11 cellular contexts compared by ENCODE assay signal in the genomic region with DNA sequence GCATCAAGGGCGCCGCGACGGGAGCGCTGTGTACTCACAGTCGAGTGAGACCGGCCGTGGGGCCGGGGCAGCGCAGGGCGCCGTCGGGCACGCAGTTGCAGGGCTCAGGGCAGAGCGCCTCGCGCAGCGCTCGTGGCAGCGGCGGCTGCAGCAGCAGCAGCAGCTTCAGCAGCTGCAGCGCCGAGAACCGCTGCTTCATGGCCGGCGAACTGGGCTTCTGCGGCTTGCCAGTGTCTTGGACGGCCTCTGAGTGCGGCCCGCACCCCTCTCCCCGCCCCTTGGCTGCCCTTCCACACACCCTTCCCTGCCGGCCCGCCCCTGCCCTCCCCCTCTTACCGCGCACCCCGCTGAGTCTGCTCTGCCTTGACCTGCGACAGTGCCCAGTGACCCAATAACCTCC. TPM values are rescaled to one million over a fixed set of nuclear protein-coding genes. Genes with fewer than 3 reads are reported as not detected.
DNase-seq lines count a peak whose midpoint lies in the region; ATAC-seq and TF ChIP-seq lines count a peak whose summit lies in the region.
"Had no signal": no experiment of that assay in that cellular context is flagged by ENCODE, and none has a peak within 500 bp of the region (broad histone marks: within the 10 kb centered on the region; RNA-seq: fewer than 3 reads in every experiment).

Gene LHCGR (minus strand): TSS at position 252 of the 400 bp plus-strand sequence. CDS start 53 bp downstream, at position 199.

- peaks cover 46% of the 10 kb centered on the region for H3K27me3 Mint-ChIP-seq in CD4-positive, alpha-beta T cell

- WGBS in spleen, 5 donors = 7 to 8% (median 8%) methylated on average over 25 to 37 of the region's 37 CpGs

- peaks cover 0 to 36% (median 9%) of the 10 kb centered on the region in 7 donors for H3K27me3 ChIP-seq in spleen (replicated peaks in 1 of 7)
- H3K27me3 ChIP-seq in CD4-positive, alpha-beta T cell (ENCODE audit: control insufficient read depth, insufficient read depth, low read length) = peaks cover 26% of the 10 kb centered on the region

- peak; percentile 37 for ATAC-seq in HG03432 (IDR thresholded peaks at IDR 0.05; ENCODE audit: unreplicated experiment)
- ATAC-seq in CD4-positive, alpha-beta T cell (ENCODE audit: poor library complexity) = no peak

- POLR2A ChIA-PET in CD4-positive, alpha-beta T cell (lab: Charles Lee) = no interaction called here

- intact Hi-C loops in spleen (cut with DNase I; ENCODE audit: low total_unique reads) = no loop called here
- intact Hi-C loops in CD4-positive, alpha-beta T cell (cut with DNase I, micrococcal nuclease) = no loop called here

- no peak for TF ChIP-seq POLR2A in spleen (IDR thresholded peaks at IDR 0.05)

- TF ChIP-seq CTCF in choroid plexus epithelial cell (conservative IDR thresholded peaks at IDR 0.05; ENCODE audit: low read depth, low read length) = no peak
- TF ChIP-seq CTCF in spleen (IDR thresholded peaks at IDR 0.05 in 8 of 11, conservative IDR thresholded peaks at IDR 0.05 in 3 of 11) = no peak
- TF ChIP-seq CTCF in CD4-positive, alpha-beta T cell (IDR thresholded peaks at IDR 0.05) = no peak

- H3K36me3 ChIP-seq in spleen = no peaks in the 10 kb centered on the region

- H3K9me3 ChIP-seq in spleen = peaks cover 0 to 4% (median 0%) of the 10 kb centered on the region in 8 donors
- no peaks in the 10 kb centered on the region for H3K9me3 ChIP-seq in CD4-positive, alpha-beta T cell (ENCODE audit: control insufficient read depth, low read length)

- H3K27ac Mint-ChIP-seq in CD4-positive, alpha-beta T cell = no peak within 1 kb of the TSS
- H3K27ac Mint-ChIP-seq: activated B cell treated with CpG ODN at 0.5 μM for 24 hours; activated naive CD4-positive, alpha-beta T cell treated with anti-CD3 and anti-CD28 coated beads, Interleukin-2, amount 10 ng/mL, durations not matched to agents 7 days and 5 days had no signal

- no peak within 1 kb of the TSS for H3K4me3 Mint-ChIP-seq in CD4-positive, alpha-beta T cell
- H3K4me3 Mint-ChIP-seq: activated B cell treated with CpG ODN at 0.5 μM for 24 hours; activated naive CD4-positive, alpha-beta T cell treated with anti-CD3 and anti-CD28 coated beads, Interleukin-2, amount 10 ng/mL, durations not matched to agents 7 days and 5 days had no signal

- no peaks in the 10 kb centered on the region for H3K4me1 Mint-ChIP-seq in CD4-positive, alpha-beta T cell (ENCODE audit: low read depth)

- H3K27ac ChIP-seq in spleen = no peak within 1 kb of the TSS
- no peak within 1 kb of the TSS for H3K27ac ChIP-seq in CD4-positive, alpha-beta T cell (ENCODE audit: low read depth, low read length)

- H3K36me3 Mint-ChIP-seq in CD4-positive, alpha-beta T cell (ENCODE audit: low read depth) = no peaks in the 10 kb centered on the region
- H3K36me3 Mint-ChIP-seq: activated naive CD4-positive, alpha-beta T cell treated with anti-CD3 and anti-CD28 coated beads, Interleukin-2, amount 10 ng/mL, durations not matched to agents 7 days and 5 days had no signal

- no peaks in the 10 kb centered on the region for H3K9me3 Mint-ChIP-seq in CD4-positive, alpha-beta T cell
- H3K9me3 Mint-ChIP-seq: activated naive CD4-positive, alpha-beta T cell treated with anti-CD3 and anti-CD28 coated beads, Interleukin-2, amount 10 ng/mL, durations not matched to agents 7 days and 5 days had no signal

- DNase-seq in choroid plexus epithelial cell (ENCODE audit: low read depth) = peak; percentile 19
- peak; percentile 66 for DNase-seq in islet precursor cell
- peak; percentile 74 for DNase-seq in spleen
- DNase-seq in anterior cingulate cortex (lab: John Stamatoyannopoulos, UW) = no peak
- no peak for DNase-seq in CD4-positive, alpha-beta T cell
- DNase-seq in cerebellar nuclear complex (lab: John Stamatoyannopoulos, UW) = no peak
- DNase-seq: activated B cell treated with CpG ODN at 0.5 μM for 24 hours; activated naive CD4-positive, alpha-beta T cell treated with anti-CD3 and anti-CD28 coated beads, Interleukin-2, amount 10 ng/mL, durations not matched to agents 7 days and 5 days; MV-4-11 had no signal

- H3K4me3 ChIP-seq in choroid plexus epithelial cell (ENCODE audit: low read depth, low read length) (peak within 1 kb of the TSS; percentile 28), spleen (peak within 1 kb of the TSS in 1 of 8 donors; percentile 31)

- no peaks in the 10 kb centered on the region for H3K4me1 ChIP-seq in spleen

- CTCF ChIA-PET in CD4-positive, alpha-beta T cell (lab: Charles Lee) = no interaction called here

RNA-seq across cellular contexts. Expression of gene LHCGR, which starts in this region (rescaled TPM):
- not detected for total RNA-seq in spleen
- polyA plus RNA-seq in spleen = under 1 TPM in 1 of 3 donors, not detected in 2; 0.03 TPM
- total RNA-seq in CD4-positive, alpha-beta T cell = not detected
- total RNA-seq: activated B cell treated with CpG ODN at 0.5 μM for 24 hours, OCI-LY7 had no signal

Comparison
In these comparisons a context has a peak if more than half of its experiments do, and no peak if none do; other contexts are left out.
1. Peak in DNase-seq in spleen; RNA of the gene not detected or under 1 TPM.
2. DNase-seq: peak in choroid plexus epithelial cell (single experiment) and islet precursor cell (single experiment); none in anterior cingulate cortex (0 of 58), CD4-positive, alpha-beta T cell (0 of 10) and cerebellar nuclear complex (0 of 2).